Comparison of ENCODE assay signal across 16 cellular contexts in genomic region chr4:56245547-56246229, GRCh38.
"Had no signal": no experiment of that assay in that cellular context is flagged by ENCODE, and none has a peak within 500 bp of the region (broad histone marks: within the 10 kb centered on the region; RNA-seq: fewer than 3 reads in every experiment).

No MANE protein-coding gene starts in this region.

- H3K4me1 ChIP-seq: heart left ventricle had no signal

- H3K4me3 Mint-ChIP-seq: activated CD4-positive, alpha-beta T cell treated with anti-CD3 and anti-CD28 coated beads, Interleukin-2, amount 10 ng/mL, durations not matched to agents 7 days and 5 days; activated naive CD4-positive, alpha-beta T cell treated with anti-CD3 and anti-CD28 coated beads, Interleukin-2, amount 10 ng/mL, durations not matched to agents 7 days and 5 days; stimulated activated memory B cell treated with anti-CD40 and anti-IgM and Interleukin-4, amounts not matched to agents 10 μg/mL and 1 μg/mL and 100 μg/mL, for 72 hours; T-helper 17 cell had no signal

- H3K79me2 ChIP-seq: parathyroid adenoma had no signal

- H3K9me3 ChIP-seq: heart left ventricle, transverse colon had no signal

- H3K27me3 ChIP-seq: brain microvascular endothelial cell, transverse colon had no signal

- DNase-seq: activated CD4-positive, alpha-beta T cell treated with anti-CD3 and anti-CD28 coated beads, Interleukin-2, amount 10 ng/mL, durations not matched to agents 7 days and 5 days; activated CD4-positive, CD25-positive, alpha-beta regulatory T cell; activated CD8-positive, alpha-beta memory T cell treated with anti-CD3 and anti-CD28 coated beads for 24 hours; activated naive CD4-positive, alpha-beta T cell treated with anti-CD3 and anti-CD28 coated beads, Interleukin-2, amount 10 ng/mL, durations not matched to agents 7 days and 5 days; activated T-cell treated with anti-CD3 and anti-CD28 coated beads for 4 hours; brain microvascular endothelial cell; foreskin melanocyte; heart left ventricle; kidney glomerular epithelial cell; right cardiac atrium; T-helper 17 cell; transverse colon had no signal

- H3K4me1 Mint-ChIP-seq: activated CD4-positive, alpha-beta T cell treated with anti-CD3 and anti-CD28 coated beads, Interleukin-2, amount 10 ng/mL, durations not matched to agents 7 days and 5 days; activated naive CD4-positive, alpha-beta T cell treated with anti-CD3 and anti-CD28 coated beads, Interleukin-2, amount 10 ng/mL, durations not matched to agents 7 days and 5 days; stimulated activated memory B cell treated with anti-CD40 and anti-IgM and Interleukin-4, amounts not matched to agents 10 μg/mL and 1 μg/mL and 100 μg/mL, for 72 hours; T-helper 17 cell had no signal

- H3K27ac Mint-ChIP-seq: activated CD4-positive, alpha-beta T cell treated with anti-CD3 and anti-CD28 coated beads, Interleukin-2, amount 10 ng/mL, durations not matched to agents 7 days and 5 days; activated naive CD4-positive, alpha-beta T cell treated with anti-CD3 and anti-CD28 coated beads, Interleukin-2, amount 10 ng/mL, durations not matched to agents 7 days and 5 days; activated T-helper 2 cell treated with anti-CD3 and anti-CD28 coated beads, Interferon-gamma antibody, Interleukin-2, Interleukin-4, amounts not matched to agents 10 μg/mL and 5 μg/mL and 100 μg/mL, durations not matched to agents 14 hours and 24 hours and 36 hours; stimulated activated memory B cell treated with anti-CD40 and anti-IgM and Interleukin-4, amounts not matched to agents 10 μg/mL and 1 μg/mL and 100 μg/mL, for 72 hours; T-helper 17 cell had no signal

- H3K27ac ChIP-seq: brain microvascular endothelial cell, heart left ventricle, parathyroid adenoma, SK-N-MC, transverse colon had no signal

- H3K4me3 ChIP-seq: heart left ventricle, SK-N-MC, transverse colon had no signal

- H2AFZ ChIP-seq: parathyroid adenoma had no signal

- H3K9me3 Mint-ChIP-seq: activated CD4-positive, alpha-beta T cell treated with anti-CD3 and anti-CD28 coated beads, Interleukin-2, amount 10 ng/mL, durations not matched to agents 7 days and 5 days; activated naive CD4-positive, alpha-beta T cell treated with anti-CD3 and anti-CD28 coated beads, Interleukin-2, amount 10 ng/mL, durations not matched to agents 7 days and 5 days; activated T-helper 2 cell treated with anti-CD3 and anti-CD28 coated beads, Interferon-gamma antibody, Interleukin-2, Interleukin-4, amounts not matched to agents 10 μg/mL and 5 μg/mL and 100 μg/mL, durations not matched to agents 14 hours and 24 hours and 36 hours; stimulated activated memory B cell treated with anti-CD40 and anti-IgM and Interleukin-4, amounts not matched to agents 10 μg/mL and 1 μg/mL and 100 μg/mL, for 72 hours had no signal

- H3K36me3 ChIP-seq: brain microvascular endothelial cell, heart left ventricle, transverse colon had no signal

- H3K27me3 Mint-ChIP-seq: stimulated activated memory B cell treated with anti-CD40 and anti-IgM and Interleukin-4, amounts not matched to agents 10 μg/mL and 1 μg/mL and 100 μg/mL, for 72 hours had no signal

- H3K36me3 Mint-ChIP-seq: activated naive CD4-positive, alpha-beta T cell treated with anti-CD3 and anti-CD28 coated beads, Interleukin-2, amount 10 ng/mL, durations not matched to agents 7 days and 5 days; stimulated activated memory B cell treated with anti-CD40 and anti-IgM and Interleukin-4, amounts not matched to agents 10 μg/mL and 1 μg/mL and 100 μg/mL, for 72 hours had no signal
